ENCODE assay signal across 15 cellular contexts in genomic region chr10:92123031-92123450, GRCh38.
DNase-seq lines count a peak whose midpoint lies in the region; ATAC-seq and TF ChIP-seq lines count a peak whose summit lies in the region.
"Had no signal": no experiment of that assay in that cellular context is flagged by ENCODE, and none has a peak within 500 bp of the region (broad histone marks: within the 10 kb centered on the region; RNA-seq: fewer than 3 reads in every experiment).

No MANE protein-coding gene starts in this region.

- no peak for ATAC-seq in HG03025 (IDR thresholded peaks at IDR 0.05; ENCODE audit: low FRiP score, unreplicated experiment)
- ATAC-seq in GM19351 (IDR thresholded peaks at IDR 0.05; ENCODE audit: unreplicated experiment) = no peak
- ATAC-seq: activated naive CD4-positive, alpha-beta T cell treated with anti-CD3 and anti-CD28 coated beads, Interleukin-2, amount 50 U/mL, for 72 hours; foreskin keratinocyte had no signal

- peaks cover 3% of the 10 kb centered on the region for H4K20me1 ChIP-seq in mammary epithelial cell (ENCODE audit: insufficient read depth, low read length)
- H4K20me1 ChIP-seq: BLaER1 had no signal

- intact Hi-C loops in mammary epithelial cell (cut with micrococcal nuclease) (no loop called here), testis (cut with DNase I; ENCODE audit: low total_unique reads) (no loop called here)

- no peak overlapping the region for H3K9ac ChIP-seq in mammary epithelial cell (ENCODE audit: insufficient read depth, low read length)
- H3K9ac ChIP-seq: BLaER1 had no signal

- CTCF ChIA-PET in mammary epithelial cell (lab: Charles Lee; ENCODE audit: low non-redundant PET) = interaction anchor here (0.6 kb wide), 1 partner anchor 46 kb away, joined by 4 read pairs; no protein-coding TSS in a partner anchor

- no peak overlapping the region for H2AFZ ChIP-seq in mammary epithelial cell (ENCODE audit: low read depth, low read length)

- no peak overlapping the region for H3K27ac Mint-ChIP-seq in HFFc6
- H3K27ac Mint-ChIP-seq: activated naive CD4-positive, alpha-beta T cell treated with anti-CD3 and anti-CD28 coated beads, Interleukin-2, amount 50 U/mL, for 72 hours had no signal

- H3K27ac ChIP-seq in mammary epithelial cell (ENCODE audit: insufficient read depth, low read depth, low read length) (no peak overlapping the region), testis (no peak overlapping the region)
- H3K27ac ChIP-seq: BLaER1, foreskin keratinocyte had no signal

- H3K4me3 Mint-ChIP-seq in HFFc6 = no peak overlapping the region

- peaks cover 7% of the 10 kb centered on the region for H3K27me3 Mint-ChIP-seq in HFFc6 (ENCODE audit: insufficient read depth)

- H3K4me1 Mint-ChIP-seq in HFFc6 (ENCODE audit: low read depth) = peaks cover 24% of the 10 kb centered on the region

- H3K36me3 Mint-ChIP-seq in HFFc6 (ENCODE audit: low read depth) = no peaks in the 10 kb centered on the region
- H3K36me3 Mint-ChIP-seq: activated naive CD4-positive, alpha-beta T cell treated with anti-CD3 and anti-CD28 coated beads, Interleukin-2, amount 50 U/mL, for 72 hours had no signal

- no peaks in the 10 kb centered on the region for H3K79me2 ChIP-seq in mammary epithelial cell (ENCODE audit: insufficient read depth, low read length)

- H3K36me3 ChIP-seq in mammary epithelial cell (ENCODE audit: insufficient read depth, low read length) (no peaks in the 10 kb centered on the region), testis (ENCODE audit: low read depth, missing control alignments) (no peaks in the 10 kb centered on the region)

- H3K4me3 ChIP-seq in mammary epithelial cell (replicated peaks in 1 of 3; ENCODE audit: insufficient read depth in 1 of 3, low read depth in 2 of 3, low read length in 3 of 3) = no peak overlapping the region
- no peak overlapping the region for H3K4me3 ChIP-seq in retinal pigment epithelial cell (ENCODE audit: low read length)
- no peak overlapping the region for H3K4me3 ChIP-seq in testis
- H3K4me3 ChIP-seq: BLaER1 had no signal

- no peak for TF ChIP-seq POLR2A in testis (IDR thresholded peaks at IDR 0.05)

- TF ChIP-seq CTCF in mammary epithelial cell (conservative IDR thresholded peaks at IDR 0.05 in 1 of 2, IDR thresholded peaks at IDR 0.05 in 1 of 2; ENCODE audit: extremely low read depth in 1 of 2, insufficient read depth in 1 of 2, low read depth in 1 of 2, low read length in 2 of 2) (no peak), retinal pigment epithelial cell (conservative IDR thresholded peaks at IDR 0.05; ENCODE audit: low read depth, low read length) (no peak), testis (IDR thresholded peaks at IDR 0.05) (no peak), HFFc6 (IDR thresholded peaks at IDR 0.05) (no peak)

- H3K9me3 Mint-ChIP-seq in HFFc6 = no peaks in the 10 kb centered on the region
- H3K9me3 Mint-ChIP-seq: activated naive CD4-positive, alpha-beta T cell treated with anti-CD3 and anti-CD28 coated beads, Interleukin-2, amount 50 U/mL, for 72 hours had no signal

- BruUV-seq in mammary epithelial cell (replicated peaks; lab: Mats Ljungman, UMichigan) = no TSS peak

- peak overlapping the region; percentile 10 for H3K4me2 ChIP-seq in mammary epithelial cell (ENCODE audit: insufficient read depth, low read depth, low read length)
- H3K4me2 ChIP-seq: BLaER1 had no signal

- no peaks in the 10 kb centered on the region for H3K9me3 ChIP-seq in mammary epithelial cell (replicated peaks; ENCODE audit: insufficient read depth, low read length)
- no peaks in the 10 kb centered on the region for H3K9me3 ChIP-seq in testis
- H3K9me3 ChIP-seq: BLaER1 had no signal

- in situ Hi-C loops in mammary epithelial cell (cut with MboI; ENCODE audit: low sequenced_read_pairs in 2 of 2) = no loop called here

- WGBS in mammary epithelial cell (ENCODE audit: low coverage, missing lambda C conversion rate) = 19% methylated on average over 4 of the region's 4 CpGs
- WGBS in testis, 2 donors = 72 to 78% methylated on average over 4 of the region's 4 CpGs

- H3K27me3 ChIP-seq in mammary epithelial cell (ENCODE audit: insufficient read depth, low read length) = no peaks in the 10 kb centered on the region
- H3K27me3 ChIP-seq in testis = no peaks in the 10 kb centered on the region
- H3K27me3 ChIP-seq: BLaER1, foreskin keratinocyte had no signal

- DNase-seq in ELF-1 (ENCODE audit: low read depth, low spot score) = peak; percentile 7
- peak; percentile 48 for DNase-seq in mammary epithelial cell
- peak; percentile 55 for DNase-seq in iris pigment epithelial cell (ENCODE audit: low read depth)
- DNase-seq in retinal pigment epithelial cell (ENCODE audit: low read depth) = peak; percentile 93
- DNase-seq in testis = no peak
- no peak for DNase-seq in HFFc6
- DNase-seq: foreskin keratinocyte, IMR-90, NCI-H1436 treated with DMSO at 0.1 percent for 48 hours, NCI-H69, occipital lobe had no signal

- H3K4me1 ChIP-seq in mammary epithelial cell (ENCODE audit: insufficient read depth, low read length) = peaks cover 39% of the 10 kb centered on the region
- H3K4me1 ChIP-seq in testis = peaks cover 21% of the 10 kb centered on the region
- H3K4me1 ChIP-seq: BLaER1, foreskin keratinocyte had no signal

- dilution Hi-C loops in mammary epithelial cell (cut with HindIII; ENCODE audit: low sequenced_read_pairs) = loop anchor here (5.0 kb wide), 1 partner anchor 44 kb away; no protein-coding TSS in a partner anchor

Comparison
In these comparisons a context has a peak if more than half of its experiments do, and no peak if none do; other contexts are left out.
1. DNase-seq: peak in ELF-1 (single experiment), mammary epithelial cell (single experiment), iris pigment epithelial cell (single experiment) and retinal pigment epithelial cell (single experiment); none in testis (single experiment) and HFFc6 (single experiment).